In genomic region chr1:235283636-235284035, GRCh38 we compare ENCODE assay signal across 3 cellular contexts.
A peak's percentile ranks its signal among the peaks of the same experiment; 100 is the strongest.
TF ChIP-seq lines count a peak whose summit lies in the region.

No MANE protein-coding gene starts in this region.

TF ChIP-seq in HEK293, 187 proteins besides CTCF, POLR2A, EP300 and RAD21:
- peak; percentile 81; the same call in 1 of the 2 replicates for TF ChIP-seq ZNF202 (tag by site-specific recombination; IDR thresholded peaks at IDR 0.05; ENCODE audit: borderline replicate concordance)

TF ChIP-seq in K562, 482 proteins besides CTCF, POLR2A, EP300 and RAD21:
- peak; percentile 60; the same call in 1 of the 2 replicates for TF ChIP-seq CHAMP1 (IDR thresholded peaks at IDR 0.05)
- TF ChIP-seq ZBTB33 (CRISPR knock-in tag; IDR thresholded peaks at IDR 0.05): peak; percentile 92

TF ChIP-seq in HepG2, 621 proteins besides CTCF, POLR2A, EP300 and RAD21:
- TF ChIP-seq ZBTB33 (CRISPR knock-in tag; IDR thresholded peaks at IDR 0.05): peak; percentile 50; the same call in 1 of the 2 replicates
